ENCODE assay signal across 14 cellular contexts in the genomic region with DNA sequence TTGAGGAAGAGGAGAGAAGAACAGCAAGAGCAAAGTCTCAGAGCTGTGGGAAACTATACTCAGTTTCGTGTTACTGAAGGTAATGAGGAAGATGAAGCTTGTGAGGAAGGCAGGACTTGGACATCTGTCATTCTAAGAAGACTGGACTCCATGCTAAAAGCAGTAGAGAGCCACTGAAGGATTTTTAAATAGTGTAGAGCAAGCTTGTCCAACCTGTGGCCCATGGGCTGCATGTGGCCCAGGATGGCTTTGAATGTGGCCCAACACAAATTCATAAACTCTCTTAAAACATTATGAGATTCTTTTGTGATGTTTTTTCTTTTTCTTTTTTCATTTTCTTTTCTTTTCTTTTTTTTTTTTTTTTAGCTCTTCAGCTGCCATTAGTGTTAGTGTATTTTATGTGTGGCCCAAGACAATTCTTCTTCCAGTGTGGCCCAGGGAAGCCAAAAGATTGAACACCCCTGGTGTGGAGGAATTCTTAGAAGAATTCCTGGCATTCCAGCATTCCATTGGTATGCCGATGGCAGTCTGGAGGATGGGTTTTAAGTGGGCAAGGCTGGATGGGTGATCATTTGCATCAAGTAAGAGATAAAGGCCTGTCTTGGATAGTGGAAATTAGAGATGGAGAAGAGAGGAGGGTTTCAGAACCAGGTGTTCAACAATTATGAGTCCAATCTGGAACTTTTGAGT. TPM values are rescaled to one million over a fixed set of nuclear protein-coding genes. Genes with fewer than 3 reads are reported as not detected.
DNase-seq lines count a peak whose midpoint lies in the region; ATAC-seq and TF ChIP-seq lines count a peak whose summit lies in the region.
"Had no signal": no experiment of that assay in that cellular context is flagged by ENCODE, and none has a peak within 500 bp of the region (broad histone marks: within the 10 kb centered on the region; RNA-seq: fewer than 3 reads in every experiment).

No MANE protein-coding gene starts in this region.

- H3K27me3 Mint-ChIP-seq in activated CD8-positive, alpha-beta T cell treated with anti-CD3 and anti-CD28 coated beads for 36 hours: no peaks in the 10 kb centered on the region

- peaks cover 21% of the 10 kb centered on the region for H3K4me1 ChIP-seq in SJCRH30
- H3K4me1 ChIP-seq: foreskin keratinocyte had no signal

- no peaks in the 10 kb centered on the region for H3K36me3 ChIP-seq in SJCRH30
- H3K36me3 ChIP-seq: spleen, upper lobe of left lung had no signal

- POLR2A ChIA-PET in activated CD8-positive, alpha-beta T cell treated with anti-CD3 and anti-CD28 coated beads for 36 hours (lab: Charles Lee): interaction anchor here (1.0 to 1.9 kb wide), 3 partner anchors 9 to 17 kb away, joined by 3 to 4 read pairs (median 3); no protein-coding TSS in a partner anchor

- H3K9me3 ChIP-seq in SJCRH30 (replicated peaks): peaks cover 6% of the 10 kb centered on the region; the same call in 1 of the 2 replicates
- H3K9me3 ChIP-seq: upper lobe of left lung had no signal

- H3K27ac ChIP-seq in SJCRH30: peak overlapping the region; percentile 47; the same call in 1 of the 2 replicates
- H3K27ac ChIP-seq: foreskin keratinocyte, upper lobe of left lung had no signal

- intact Hi-C loops in activated CD8-positive, alpha-beta T cell treated with anti-CD3 and anti-CD28 coated beads for 36 hours (cut with micrococcal nuclease): no loop called here
- intact Hi-C loops in head of caudate nucleus (cut with DNase I): no loop called here

- H3K4me3 Mint-ChIP-seq in activated CD8-positive, alpha-beta T cell treated with anti-CD3 and anti-CD28 coated beads for 36 hours: no peak overlapping the region

- H3K4me1 Mint-ChIP-seq in activated CD8-positive, alpha-beta T cell treated with anti-CD3 and anti-CD28 coated beads for 36 hours (ENCODE audit: low read depth): peaks cover 16% of the 10 kb centered on the region

- peak; percentile 31 for ATAC-seq in GM21360 (IDR thresholded peaks at IDR 0.05; ENCODE audit: unreplicated experiment)
- no peak for ATAC-seq in activated CD8-positive, alpha-beta T cell treated with anti-CD3 and anti-CD28 coated beads for 36 hours
- ATAC-seq in HG02840 (IDR thresholded peaks at IDR 0.05; ENCODE audit: low FRiP score, unreplicated experiment): no peak
- ATAC-seq: foreskin keratinocyte, left lobe of liver had no signal

- CTCF ChIA-PET in activated CD8-positive, alpha-beta T cell treated with anti-CD3 and anti-CD28 coated beads for 36 hours (lab: Charles Lee): interaction anchor here (0.7 to 1.9 kb wide), 3 partner anchors 12 to 383 kb away, joined by 3 to 6 read pairs (median 5); no protein-coding TSS in a partner anchor

- no peak overlapping the region for H3K4me3 ChIP-seq in SJCRH30
- H3K4me3 ChIP-seq: spleen, upper lobe of left lung had no signal

- peaks cover 3% of the 10 kb centered on the region for H3K9me3 Mint-ChIP-seq in activated CD8-positive, alpha-beta T cell treated with anti-CD3 and anti-CD28 coated beads for 36 hours

- no peak for TF ChIP-seq CTCF in activated CD8-positive, alpha-beta T cell treated with anti-CD3 and anti-CD28 coated beads for 36 hours (IDR thresholded peaks at IDR 0.05)

- H3K27me3 ChIP-seq in SJCRH30: no peaks in the 10 kb centered on the region
- H3K27me3 ChIP-seq: foreskin keratinocyte, spleen, upper lobe of left lung had no signal

- DNase-seq in 8988T: peak; percentile 31
- peak; percentile 54 to 76 for DNase-seq in SJCRH30
- DNase-seq in iPS DF 4.7 (ENCODE audit: extremely low read depth, low spot score): peak; percentile 91
- DNase-seq in NCI-H69 (lab: John Stamatoyannopoulos, UW): no peak
- DNase-seq in activated CD8-positive, alpha-beta T cell treated with anti-CD3 and anti-CD28 coated beads for 36 hours: no peak
- no peak for DNase-seq in head of caudate nucleus
- DNase-seq: DMS79 treated with DMSO at 0.1 percent for 48 hours, foreskin keratinocyte, NCI-H1048, spleen, upper lobe of left lung had no signal

- H3K36me3 Mint-ChIP-seq in activated CD8-positive, alpha-beta T cell treated with anti-CD3 and anti-CD28 coated beads for 36 hours (ENCODE audit: low read depth): peaks cover 21% of the 10 kb centered on the region

- H3K27ac Mint-ChIP-seq in activated CD8-positive, alpha-beta T cell treated with anti-CD3 and anti-CD28 coated beads for 36 hours: no peak overlapping the region

RNA-seq across cellular contexts. Expression of gene NFKBIZ, which starts 6.9 kb away (rescaled TPM):
- total RNA-seq in SJCRH30 (2014; rRNA removed; shearing (Covaris generic)): 5.6 and 5.7 TPM in 2 replicates
- total RNA-seq in activated CD8-positive, alpha-beta T cell treated with anti-CD3 and anti-CD28 coated beads for 36 hours: 10 to 100 TPM; 62.1 to 70.6 TPM

Comparison
In these comparisons a context has a peak if more than half of its experiments do, and no peak if none do; other contexts are left out.
1. DNase-seq: peak in 8988T (single experiment), SJCRH30 (2 of 2) and iPS DF 4.7 (single experiment); none in NCI-H69 (single experiment), activated CD8-positive, alpha-beta T cell treated with anti-CD3 and anti-CD28 coated beads for 36 hours (single experiment) and head of caudate nucleus (0 of 42).